Comparison of ENCODE assay signal across 8 cellular contexts in the genomic region with DNA sequence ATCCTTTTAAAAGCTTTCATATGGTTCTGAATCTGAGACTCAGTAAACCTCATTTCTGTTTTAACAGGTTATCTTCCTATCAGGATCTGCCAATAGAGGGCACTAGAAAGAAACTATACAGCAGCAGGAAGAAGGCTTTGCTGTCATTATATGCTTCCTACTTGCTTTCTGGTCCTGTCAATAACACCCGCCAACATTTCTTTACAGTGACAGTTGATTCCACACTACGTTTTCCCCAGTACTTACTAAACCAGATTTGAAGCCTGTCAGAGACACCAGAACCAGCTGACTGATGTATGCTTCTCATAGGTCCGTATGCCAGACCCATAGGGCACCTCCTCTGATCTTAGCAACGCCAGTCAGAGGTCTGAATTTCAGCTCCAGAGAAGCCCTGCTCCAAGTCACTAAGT.
DNase-seq lines count a peak whose midpoint lies in the region; ATAC-seq and TF ChIP-seq lines count a peak whose summit lies in the region.

No MANE protein-coding gene starts in this region.

- H3K4me3 ChIP-seq in IMR-90 (ENCODE audit: insufficient read depth, low read depth, low read length) (no peak overlapping the region), endocrine pancreas (ENCODE audit: control insufficient read depth, insufficient read depth, low read length) (peak overlapping the region; percentile 63), mucosa of descending colon (no peak overlapping the region), testis (no peak overlapping the region)

- H3K27me3 ChIP-seq in IMR-90 (ENCODE audit: control insufficient read depth, insufficient read depth, low read length), result no peaks in the 10 kb centered on the region
- no peaks in the 10 kb centered on the region for H3K27me3 ChIP-seq in endocrine pancreas (ENCODE audit: control insufficient read depth, insufficient read depth, low read length)
- H3K27me3 ChIP-seq in testis, result no peaks in the 10 kb centered on the region

- peak overlapping the region; percentile 70 for H2AFZ ChIP-seq in IMR-90 (replicated peaks; ENCODE audit: low read length, poor library complexity)

- TF ChIP-seq POLR2A in IMR-90 (IDR thresholded peaks at IDR 0.05; ENCODE audit: low read depth, low read length), result no peak
- TF ChIP-seq POLR2A in testis (IDR thresholded peaks at IDR 0.05), result no peak

- no peak overlapping the region for H3K9ac ChIP-seq in IMR-90 (ENCODE audit: low read depth, low read length)
- H3K9ac ChIP-seq in endocrine pancreas (ENCODE audit: control insufficient read depth, insufficient read depth, low read length), result no peak overlapping the region

- no peaks in the 10 kb centered on the region for H3K9me3 ChIP-seq in IMR-90 (ENCODE audit: control insufficient read depth, insufficient read depth, low read length)
- H3K9me3 ChIP-seq in endocrine pancreas (ENCODE audit: control insufficient read depth, low read length), result no peaks in the 10 kb centered on the region
- H3K9me3 ChIP-seq in mucosa of descending colon, result no peaks in the 10 kb centered on the region
- H3K9me3 ChIP-seq in testis, result no peaks in the 10 kb centered on the region

- no peak overlapping the region for H4K91ac ChIP-seq in IMR-90 (ENCODE audit: insufficient read depth, low read depth, low read length)

- H3K27ac ChIP-seq in IMR-90 (ENCODE audit: insufficient read depth, low read length) (no peak overlapping the region), testis (no peak overlapping the region)

- 11% methylated on average over 3 of the region's 4 CpGs; no CpG with 5 or more reads in 1 of the 2 experiments for WGBS in IMR-90 (ENCODE audit: extremely low coverage in 2 of 2, insufficient read length in 1 of 2), 2 experiments
- 54 to 55% methylated on average over 4 of the region's 4 CpGs for WGBS in testis, 2 donors

- no peak overlapping the region for H3K18ac ChIP-seq in IMR-90 (ENCODE audit: low read depth, low read length)

- POLR2A ChIA-PET in IMR-90 (lab: Charles Lee; ENCODE audit: unreplicated experiment), result no interaction called here

- H3K23ac ChIP-seq in IMR-90 (ENCODE audit: low read depth, low read length), result no peak overlapping the region

- in situ Hi-C loops in IMR-90 (cut with MboI; ENCODE audit: low sequenced_read_pairs), result no loop called here

- H3K4ac ChIP-seq in IMR-90 (ENCODE audit: low read depth, low read length), result no peak overlapping the region

- peak; percentile 50 for TF ChIP-seq CTCF in IMR-90 (conservative IDR thresholded peaks at IDR 0.05; ENCODE audit: low read depth, low read length)
- no peak for TF ChIP-seq CTCF in mucosa of descending colon (IDR thresholded peaks at IDR 0.05)
- peak in 1 of 3 experiments; percentile 34 for TF ChIP-seq CTCF in testis (IDR thresholded peaks at IDR 0.05)

- dilution Hi-C loops in IMR-90 (cut with HindIII; ENCODE audit: low sequenced_read_pairs, unreplicated experiment), result no loop called here

- no peak overlapping the region for H3K14ac ChIP-seq in IMR-90 (replicated peaks; ENCODE audit: low read depth, low read length)

- H3K36me3 ChIP-seq in IMR-90 (ENCODE audit: control insufficient read depth, insufficient read depth, low read length) (no peaks in the 10 kb centered on the region), endocrine pancreas (ENCODE audit: control insufficient read depth, insufficient read depth, low read length) (no peaks in the 10 kb centered on the region), mucosa of descending colon (ENCODE audit: low read depth) (no peaks in the 10 kb centered on the region), testis (ENCODE audit: low read depth, missing control alignments) (no peaks in the 10 kb centered on the region)

- H2AK9ac ChIP-seq in IMR-90 (replicated peaks; ENCODE audit: low read depth, low read length, poor library complexity), result peak overlapping the region; percentile 45

- H2BK5ac ChIP-seq in IMR-90 (ENCODE audit: low read depth, low read length, poor library complexity, severe bottlenecking), result no peak overlapping the region

- no peak overlapping the region for H2BK20ac ChIP-seq in IMR-90 (ENCODE audit: low read depth, low read length)

- no peak overlapping the region for H4K5ac ChIP-seq in IMR-90 (ENCODE audit: low read depth, low read length)

- H3K4me1 ChIP-seq in IMR-90 (ENCODE audit: control insufficient read depth, insufficient read depth, low read length), result no peaks in the 10 kb centered on the region
- no peaks in the 10 kb centered on the region for H3K4me1 ChIP-seq in endocrine pancreas (ENCODE audit: control insufficient read depth, insufficient read depth, low read length)
- no peaks in the 10 kb centered on the region for H3K4me1 ChIP-seq in mucosa of descending colon (ENCODE audit: low read depth)
- no peaks in the 10 kb centered on the region for H3K4me1 ChIP-seq in testis

- no peaks in the 10 kb centered on the region for H3K9me1 ChIP-seq in IMR-90 (ENCODE audit: insufficient read depth, low read length)

- intact Hi-C loops in IMR-90 (cut with micrococcal nuclease), result loop anchor here (2.0 to 5.0 kb wide), 2 partner anchors 341 to 436 kb away; partner anchors contain the start of gene NEGR1
- intact Hi-C loops in mucosa of descending colon (cut with DNase I, micrococcal nuclease), result no loop called here
- intact Hi-C loops in testis (cut with DNase I; ENCODE audit: low total_unique reads), result no loop called here

- H3K79me1 ChIP-seq in IMR-90 (ENCODE audit: low read depth in 1 of 2, low read length in 2 of 2), result no peaks in the 10 kb centered on the region

- no peaks in the 10 kb centered on the region for H4K20me1 ChIP-seq in IMR-90 (ENCODE audit: insufficient read depth, low read length)

- no peak overlapping the region for H3K56ac ChIP-seq in IMR-90 (ENCODE audit: extremely low read depth, insufficient read depth, low read length)

- peak; percentile 45 for TF ChIP-seq RAD21 in IMR-90 (IDR thresholded peaks at IDR 0.05; ENCODE audit: low read length)

- peak; percentile 2 for DNase-seq in GDM1 (lab: John Stamatoyannopoulos, UW)
- DNase-seq in IMR-90, result peak; percentile 31
- peak; percentile 80 for DNase-seq in OCI-M1 (lab: John Stamatoyannopoulos, UW)
- DNase-seq in mucosa of descending colon, result no peak
- no peak for DNase-seq in testis

- no TSS peak for BruUV-seq in IMR-90 (replicated peaks; lab: Mats Ljungman, UMichigan)

- CTCF ChIA-PET in IMR-90 (lab: Yijun Ruan, JAX), result interaction anchor here (0.6 to 1.3 kb wide), 3 partner anchors 14 to 342 kb away, joined by 3 to 6 read pairs (median 3); no protein-coding TSS in a partner anchor

- ATAC-seq in GM21723 (IDR thresholded peaks at IDR 0.05; ENCODE audit: unreplicated experiment), result peak; percentile 85
- peak; percentile 81 for ATAC-seq in IMR-90 (ENCODE audit: low read depth)
- peak; percentile 70 for ATAC-seq in mucosa of descending colon
- no peak for ATAC-seq in GM21447 (IDR thresholded peaks at IDR 0.05; ENCODE audit: unreplicated experiment)

- no peak overlapping the region for H2BK120ac ChIP-seq in IMR-90 (ENCODE audit: low read depth, low read length)

- H2AK5ac ChIP-seq in IMR-90 (ENCODE audit: low read depth, low read length), result no peak overlapping the region

- H2BK15ac ChIP-seq in IMR-90 (ENCODE audit: low read depth, low read length), result no peak overlapping the region

- peak overlapping the region; percentile 64 for H3K4me2 ChIP-seq in IMR-90 (ENCODE audit: low read depth, low read length)

- no peak overlapping the region for H4K8ac ChIP-seq in IMR-90 (ENCODE audit: low read depth in 2 of 2, low read length in 2 of 2)

TF ChIP-seq in IMR-90, 13 proteins besides CTCF, POLR2A, EP300 and RAD21:
- TF ChIP-seq ELK1 (IDR thresholded peaks at IDR 0.05; ENCODE audit: borderline replicate concordance, low read depth, low read length) (no peak), MAZ (IDR thresholded peaks at IDR 0.05; ENCODE audit: borderline replicate concordance, low read depth, low read length) (no peak), SMC3 (IDR thresholded peaks at IDR 0.05; ENCODE audit: low read depth, low read length) (peak; percentile 34; the same call in 1 of the 2 replicates)
TF ChIP-seq in IMR-90: peak in this region for 1.

Comparison
In these comparisons a context has a peak if more than half of its experiments do, and no peak if none do; other contexts are left out.
1. DNase-seq: peak in GDM1 (single experiment), IMR-90 (single experiment) and OCI-M1 (single experiment); none in mucosa of descending colon (0 of 3) and testis (single experiment).